ENCODE assay signal across 1 cellular context in genomic region chr19:43578787-43579186, GRCh38.
TF ChIP-seq lines count a peak whose summit lies in the region.

No MANE protein-coding gene starts in this region.

TF ChIP-seq in GM23338, 12 proteins besides CTCF, POLR2A, EP300 and RAD21 (continued from another document):
- no peak for TF ChIP-seq ZNF462 (CRISPR knock-in tag; IDR thresholded peaks at IDR 0.05)
- TF ChIP-seq ZNF114 (CRISPR knock-in tag; IDR thresholded peaks at IDR 0.05): no peak
- no peak for TF ChIP-seq REST (IDR thresholded peaks at IDR 0.05; ENCODE audit: unreplicated experiment)
- TF ChIP-seq JUNB (IDR thresholded peaks at IDR 0.05; ENCODE audit: unreplicated experiment): no peak
- no peak for TF ChIP-seq EZH2 (IDR thresholded peaks at IDR 0.05; ENCODE audit: low read depth, unreplicated experiment)
- no peak for TF ChIP-seq CREB1 (CRISPR knock-in tag; IDR thresholded peaks at IDR 0.05; ENCODE audit: low read depth)
